ENCODE assay signal across 1 cellular context in genomic region chr1:245764040-245764439, GRCh38.
TF ChIP-seq lines count a peak whose summit lies in the region.

No MANE protein-coding gene starts in this region.

TF ChIP-seq in SK-N-SH treated with all-trans-retinoic acid at 6 μM for 48 hours, 23 proteins besides CTCF, POLR2A, EP300 and RAD21 (continued from another document):
- TF ChIP-seq CSRNP3 (CRISPR knock-in tag; IDR thresholded peaks at IDR 0.05): no peak
- TF ChIP-seq ZFP30 (CRISPR knock-in tag; IDR thresholded peaks at IDR 0.05): no peak
- no peak for TF ChIP-seq CREB5 (CRISPR knock-in tag; IDR thresholded peaks at IDR 0.05; ENCODE audit: low read depth)
- no peak for TF ChIP-seq POU6F1 (CRISPR knock-in tag; IDR thresholded peaks at IDR 0.05; ENCODE audit: borderline replicate concordance, low read depth)
- TF ChIP-seq GLIS3 (CRISPR knock-in tag; IDR thresholded peaks at IDR 0.05): no peak
- TF ChIP-seq ZFP3 (CRISPR knock-in tag; IDR thresholded peaks at IDR 0.05): no peak
- no peak for TF ChIP-seq RARB (CRISPR knock-in tag; IDR thresholded peaks at IDR 0.05)
